ENCODE assay signal across 14 cellular contexts in genomic region chrX:23752740-23753435, GRCh38. TPM values are rescaled to one million over a fixed set of nuclear protein-coding genes. Genes with fewer than 3 reads are reported as not detected.
DNase-seq lines count a peak whose midpoint lies in the region; ATAC-seq and TF ChIP-seq lines count a peak whose summit lies in the region.
"Had no signal": no experiment of that assay in that cellular context is flagged by ENCODE, and none has a peak within 500 bp of the region (broad histone marks: within the 10 kb centered on the region; RNA-seq: fewer than 3 reads in every experiment).

No MANE protein-coding gene starts in this region.

- H2AK5ac ChIP-seq in mesenchymal stem cell (ENCODE audit: low read length, severe bottlenecking): no peak overlapping the region

- H3K9me3 Mint-ChIP-seq in MCF 10A (ENCODE audit: unreplicated experiment): no peaks in the 10 kb centered on the region
- H3K9me3 Mint-ChIP-seq in CD8-positive, alpha-beta T cell: no peaks in the 10 kb centered on the region

- DNase-seq in mammary epithelial cell: no peak
- DNase-seq in MCF 10A (ENCODE audit: unreplicated experiment): no peak
- DNase-seq in choroid plexus epithelial cell (ENCODE audit: low read depth): peak; percentile 41
- DNase-seq in mesenchymal stem cell: peak; percentile 18
- DNase-seq in KBM-7: no peak
- no peak for DNase-seq in CD8-positive, alpha-beta T cell
- DNase-seq: activated naive CD4-positive, alpha-beta T cell treated with anti-CD3 and anti-CD28 coated beads, Interleukin-2, amount 50 U/mL, for 16 hours; Kasumi-1; lower lobe of right lung; NCI-H2081; substantia nigra; T-helper 1 cell had no signal

- no peaks in the 10 kb centered on the region for H4K20me1 ChIP-seq in mammary epithelial cell (ENCODE audit: insufficient read depth, low read length)

- H3K9ac ChIP-seq in mammary epithelial cell (ENCODE audit: insufficient read depth, low read length) (no peak overlapping the region), mesenchymal stem cell (ENCODE audit: low read length) (peak overlapping the region; percentile 54)

- no peaks in the 10 kb centered on the region for H3K27me3 ChIP-seq in mammary epithelial cell (ENCODE audit: insufficient read depth, low read length)
- H3K27me3 ChIP-seq in mesenchymal stem cell (ENCODE audit: control insufficient read depth in 1 of 2, insufficient read depth in 1 of 2, low read length in 2 of 2): peaks cover 0 to 3% of the 10 kb centered on the region in 2 experiments
- no peaks in the 10 kb centered on the region for H3K27me3 ChIP-seq in CD8-positive, alpha-beta T cell (ENCODE audit: insufficient read depth, low read length)

- no peak overlapping the region for H3K27ac Mint-ChIP-seq in MCF 10A (ENCODE audit: low read depth, unreplicated experiment)
- no peak overlapping the region for H3K27ac Mint-ChIP-seq in CD8-positive, alpha-beta T cell

- dilution Hi-C loops in mammary epithelial cell (cut with HindIII; ENCODE audit: low sequenced_read_pairs): no loop called here

- intact Hi-C loops in mammary epithelial cell (cut with micrococcal nuclease): no loop called here
- intact Hi-C loops in MCF 10A (cut with micrococcal nuclease): no loop called here
- intact Hi-C loops in CD8-positive, alpha-beta T cell (cut with DNase I, micrococcal nuclease): loop anchor here in 1 of 2 experiments (10.0 kb wide), 1 partner anchor 58 kb away; no protein-coding TSS in a partner anchor

- H3K27me3 Mint-ChIP-seq in MCF 10A (ENCODE audit: insufficient read depth, unreplicated experiment): no peaks in the 10 kb centered on the region
- no peaks in the 10 kb centered on the region for H3K27me3 Mint-ChIP-seq in CD8-positive, alpha-beta T cell (ENCODE audit: low read depth)

- H3K9me3 ChIP-seq in mammary epithelial cell (replicated peaks; ENCODE audit: insufficient read depth, low read length) (no peaks in the 10 kb centered on the region), mesenchymal stem cell (ENCODE audit: control insufficient read depth, low read length) (no peaks in the 10 kb centered on the region)
- H3K9me3 ChIP-seq in CD8-positive, alpha-beta T cell (ENCODE audit: low read length): no peaks in the 10 kb centered on the region
- H3K9me3 ChIP-seq: lower lobe of right lung had no signal

- H2AFZ ChIP-seq in mammary epithelial cell (ENCODE audit: low read depth, low read length) (peak overlapping the region; percentile 8), mesenchymal stem cell (ENCODE audit: low read depth, low read length) (no peak overlapping the region)

- POLR2A ChIA-PET in MCF 10A (lab: Yijun Ruan, JAX): interaction anchor here (0.6 to 1.1 kb wide), 5 partner anchors 10 to 195 kb away, joined by 3 to 4 read pairs (median 3); partner anchors contain the start of gene ACOT9
- POLR2A ChIA-PET in CD8-positive, alpha-beta T cell (lab: Charles Lee): interaction anchor here (1.0 kb wide), 1 partner anchor 9 kb away, joined by 3 read pairs; the partner anchor contains the start of gene ACOT9

- no peak overlapping the region for H2BK12ac ChIP-seq in mesenchymal stem cell (ENCODE audit: low read length in 2 of 2)

- ATAC-seq in GM21515 (IDR thresholded peaks at IDR 0.05; ENCODE audit: unreplicated experiment) (no peak), esophagus mucosa (no peak)
- no peak for ATAC-seq in CD8-positive, alpha-beta T cell

- H3K4ac ChIP-seq in mesenchymal stem cell (ENCODE audit: low read depth in 1 of 2, low read length in 2 of 2): no peak overlapping the region

- H3K4me3 ChIP-seq in mammary epithelial cell (replicated peaks in 1 of 3; ENCODE audit: insufficient read depth in 1 of 3, low read depth in 2 of 3, low read length in 3 of 3) (no peak overlapping the region), choroid plexus epithelial cell (ENCODE audit: low read depth, low read length) (no peak overlapping the region), mesenchymal stem cell (ENCODE audit: insufficient read depth in 1 of 2, low read depth in 1 of 2, low read length in 2 of 2) (no peak overlapping the region)
- no peak overlapping the region for H3K4me3 ChIP-seq in CD8-positive, alpha-beta T cell (ENCODE audit: low read depth, low read length)
- H3K4me3 ChIP-seq: lower lobe of right lung had no signal

- no peak overlapping the region for H2BK120ac ChIP-seq in mesenchymal stem cell (ENCODE audit: low read depth, low read length)

- in situ Hi-C loops in mammary epithelial cell (cut with MboI; ENCODE audit: low sequenced_read_pairs in 2 of 2): loop anchor here in 1 of 2 donors (10.0 kb wide), 1 partner anchor 152 kb away; the partner anchor contains the start of genes APOO and CXorf58
- in situ Hi-C loops in KBM-7 (cut with MboI; ENCODE audit: low pct_unique_long_range_greater_than_20kb, low sequenced_read_pairs): no loop called here

- no peaks in the 10 kb centered on the region for H3K36me3 Mint-ChIP-seq in MCF 10A (ENCODE audit: insufficient read depth, unreplicated experiment)
- H3K36me3 Mint-ChIP-seq in CD8-positive, alpha-beta T cell: no peaks in the 10 kb centered on the region

- H3K36me3 ChIP-seq in mammary epithelial cell (ENCODE audit: insufficient read depth, low read length) (no peaks in the 10 kb centered on the region), mesenchymal stem cell (ENCODE audit: control insufficient read depth in 1 of 2, insufficient read depth in 2 of 2, low read depth in 1 of 2, low read length in 2 of 2) (no peaks in the 10 kb centered on the region)
- H3K36me3 ChIP-seq in CD8-positive, alpha-beta T cell (ENCODE audit: insufficient read depth, low read length): no peaks in the 10 kb centered on the region
- H3K36me3 ChIP-seq: lower lobe of right lung had no signal

- BruUV-seq in mammary epithelial cell (replicated peaks; lab: Mats Ljungman, UMichigan) (no TSS peak), MCF 10A (replicated peaks; lab: Mats Ljungman, UMichigan) (no TSS peak)

- H4K91ac ChIP-seq in mesenchymal stem cell (ENCODE audit: low read length): no peak overlapping the region

- no peak overlapping the region for H3K14ac ChIP-seq in mesenchymal stem cell (ENCODE audit: low read length in 2 of 2)

- H3K4me1 ChIP-seq in mammary epithelial cell (ENCODE audit: insufficient read depth, low read length) (no peaks in the 10 kb centered on the region), mesenchymal stem cell (ENCODE audit: control insufficient read depth, insufficient read depth, low read depth, low read length) (no peaks in the 10 kb centered on the region)
- H3K4me1 ChIP-seq in CD8-positive, alpha-beta T cell (ENCODE audit: insufficient read depth, low read length): no peaks in the 10 kb centered on the region
- H3K4me1 ChIP-seq: lower lobe of right lung had no signal

- H3K4me2 ChIP-seq in mammary epithelial cell (ENCODE audit: insufficient read depth, low read depth, low read length): no peak overlapping the region
- no peak overlapping the region for H3K4me2 ChIP-seq in mesenchymal stem cell (ENCODE audit: low read length, poor library complexity, severe bottlenecking)

- no peak overlapping the region for H3K27ac ChIP-seq in mammary epithelial cell (ENCODE audit: insufficient read depth, low read depth, low read length)
- peak overlapping the region; percentile 20 for H3K27ac ChIP-seq in mesenchymal stem cell (ENCODE audit: low read length, poor library complexity, severe bottlenecking)
- H3K27ac ChIP-seq in CD8-positive, alpha-beta T cell (ENCODE audit: low read depth, low read length): no peak overlapping the region
- H3K27ac ChIP-seq: lower lobe of right lung had no signal

- 68% methylated on average over 2 of the region's 2 CpGs for WGBS in mammary epithelial cell (ENCODE audit: low coverage, missing lambda C conversion rate)
- 100% methylated on average over 1 of the region's 2 CpGs for WGBS in mesenchymal stem cell

- no peak overlapping the region for H4K8ac ChIP-seq in mesenchymal stem cell (ENCODE audit: low read length)

- no peak overlapping the region for H3K18ac ChIP-seq in mesenchymal stem cell (ENCODE audit: low read depth in 1 of 2, low read length in 2 of 2)

- H3K79me2 ChIP-seq in mammary epithelial cell (ENCODE audit: insufficient read depth, low read length): no peaks in the 10 kb centered on the region

- no peaks in the 10 kb centered on the region for H3K79me1 ChIP-seq in mesenchymal stem cell (replicated peaks; ENCODE audit: low read length, poor library complexity, severe bottlenecking)

- H3K4me3 Mint-ChIP-seq in MCF 10A (ENCODE audit: unreplicated experiment): no peak overlapping the region
- no peak overlapping the region for H3K4me3 Mint-ChIP-seq in CD8-positive, alpha-beta T cell

- TF ChIP-seq CTCF in mammary epithelial cell (conservative IDR thresholded peaks at IDR 0.05 in 1 of 2, IDR thresholded peaks at IDR 0.05 in 1 of 2; ENCODE audit: extremely low read depth in 1 of 2, insufficient read depth in 1 of 2, low read depth in 1 of 2, low read length in 2 of 2): no peak
- no peak for TF ChIP-seq CTCF in MCF 10A (IDR thresholded peaks at IDR 0.05; ENCODE audit: unreplicated experiment)
- TF ChIP-seq CTCF in choroid plexus epithelial cell (conservative IDR thresholded peaks at IDR 0.05; ENCODE audit: low read depth, low read length): no peak
- TF ChIP-seq CTCF in CD8-positive, alpha-beta T cell (IDR thresholded peaks at IDR 0.05): no peak

- CTCF ChIA-PET in mammary epithelial cell (lab: Charles Lee; ENCODE audit: low non-redundant PET): no interaction called here
- CTCF ChIA-PET in MCF 10A (lab: Yijun Ruan, JAX): interaction anchor here (0.7 kb wide), 2 partner anchors 24 to 54 kb away, joined by 3 read pairs; no protein-coding TSS in a partner anchor
- CTCF ChIA-PET in CD8-positive, alpha-beta T cell (lab: Charles Lee): interaction anchor here (0.9 kb wide), 1 partner anchor 149 kb away, joined by 3 read pairs; no protein-coding TSS in a partner anchor

- no peak overlapping the region for H2BK5ac ChIP-seq in mesenchymal stem cell (ENCODE audit: low read depth, low read length, poor library complexity, severe bottlenecking)

- H2BK15ac ChIP-seq in mesenchymal stem cell (ENCODE audit: low read depth, poor library complexity, severe bottlenecking): no peak overlapping the region

- H3K4me1 Mint-ChIP-seq in MCF 10A (ENCODE audit: insufficient read depth, unreplicated experiment): peaks cover 6% of the 10 kb centered on the region
- H3K4me1 Mint-ChIP-seq in CD8-positive, alpha-beta T cell (ENCODE audit: low read depth): peaks cover 3% of the 10 kb centered on the region

- H3K23ac ChIP-seq in mesenchymal stem cell (ENCODE audit: low read length in 2 of 2): no peak overlapping the region

RNA-seq across cellular contexts. Expression of gene ACOT9, which starts 9.8 kb away (rescaled TPM):
- 10 to 100 TPM; 57.8 to 74.1 TPM for total RNA-seq in mammary epithelial cell
- polyA plus RNA-seq in mammary epithelial cell: 45.4 TPM
- 50.8 TPM for polyA minus RNA-seq in mammary epithelial cell
- 71.9 and 83.9 TPM in 2 replicates for total RNA-seq in MCF 10A (2022)
- polyA plus RNA-seq in mesenchymal stem cell (2013, experiment 1 of 2): 46.3 TPM
- polyA plus RNA-seq in mesenchymal stem cell (2013, experiment 2 of 2): 44.6 TPM
- 7.2 TPM for total RNA-seq in esophagus mucosa
- total RNA-seq in CD8-positive, alpha-beta T cell: 10 to 100 TPM; 19.3 to 21.3 TPM

RNA-seq across cellular contexts. Expression of gene SAT1, which starts 30.1 kb away (rescaled TPM):
- total RNA-seq in mammary epithelial cell (100 to 1,000 TPM; 453 to 593 TPM), MCF 10A (2022) (582 and 687 TPM in 2 replicates), esophagus mucosa (272 TPM)
- 296 TPM for polyA plus RNA-seq in mammary epithelial cell
- 156 TPM for polyA minus RNA-seq in mammary epithelial cell
- 314 TPM for polyA plus RNA-seq in mesenchymal stem cell (2013, experiment 1 of 2)
- polyA plus RNA-seq in mesenchymal stem cell (2013, experiment 2 of 2): 311 TPM
- 100 to 1,000 TPM; 270 to 285 TPM for total RNA-seq in CD8-positive, alpha-beta T cell

Comparison
In these comparisons a context has a peak if more than half of its experiments do, and no peak if none do; other contexts are left out.
1. DNase-seq: peak in choroid plexus epithelial cell (single experiment) and mesenchymal stem cell (single experiment); none in mammary epithelial cell (single experiment), MCF 10A (single experiment), KBM-7 (single experiment) and CD8-positive, alpha-beta T cell (0 of 7).